ENCODE assay signal across 8 cellular contexts in genomic region chr3:98573231-98573728, GRCh38. TPM values are rescaled to one million over a fixed set of nuclear protein-coding genes. Genes with fewer than 3 reads are reported as not detected.
DNase-seq lines count a peak whose midpoint lies in the region; ATAC-seq and TF ChIP-seq lines count a peak whose summit lies in the region.

No MANE protein-coding gene starts in this region.

- intact Hi-C loops in sigmoid colon (cut with DNase I) = no loop called here

- DNase-seq in AG08395 (ENCODE audit: low spot score) (peak; percentile 28), RKO (ENCODE audit: low spot score) (peak; percentile 29), fibroblast of lung (ENCODE audit: low read depth in 2 of 2) (peak in 1 of 2 donors; percentile 54), NCI-H146 treated with DMSO at 0.1 percent for 48 hours (lab: John Stamatoyannopoulos, UW; ENCODE audit: unreplicated experiment) (no peak), GM20000 (ENCODE audit: low spot score) (no peak), sigmoid colon (no peak)

- no peak overlapping the region for H3K9ac ChIP-seq in fibroblast of lung (ENCODE audit: insufficient read depth, low read length)

- ATAC-seq in HG02798 (IDR thresholded peaks at IDR 0.05; ENCODE audit: poor library complexity, unreplicated experiment) = peak; percentile 75

- H3K4me2 ChIP-seq in fibroblast of lung (ENCODE audit: extremely low read depth, insufficient read depth, low read length) = no peak overlapping the region

- H4K20me1 ChIP-seq in fibroblast of lung (ENCODE audit: control insufficient read depth, extremely low read depth, insufficient read depth, low read length) = no peaks in the 10 kb centered on the region

- H3K4me3 ChIP-seq in GM12875 (ENCODE audit: low read depth, low read length) = no peak overlapping the region
- no peak overlapping the region for H3K4me3 ChIP-seq in fibroblast of lung (replicated peaks in 1 of 4; ENCODE audit: control extremely low read depth in 1 of 4, insufficient read depth in 1 of 4, low read depth in 3 of 4, low read length in 4 of 4)
- no peak overlapping the region for H3K4me3 ChIP-seq in sigmoid colon

- WGBS in sigmoid colon, 2 donors = 6 to 7% methylated on average over 1 of the region's 1 CpG

- no peak overlapping the region for H2AFZ ChIP-seq in fibroblast of lung (ENCODE audit: low read length)

- no peaks in the 10 kb centered on the region for H3K27me3 ChIP-seq in fibroblast of lung (ENCODE audit: control insufficient read depth, insufficient read depth, low read length)
- H3K27me3 ChIP-seq in sigmoid colon = no peaks in the 10 kb centered on the region

- no peak for TF ChIP-seq EP300 in sigmoid colon (IDR thresholded peaks at IDR 0.05)

- H3K36me3 ChIP-seq in fibroblast of lung (ENCODE audit: control insufficient read depth, insufficient read depth, low read length) (no peaks in the 10 kb centered on the region), sigmoid colon (peaks cover 0 to 12% (median 0%) of the 10 kb centered on the region in 4 donors)

- H3K9me3 ChIP-seq in fibroblast of lung (ENCODE audit: control insufficient read depth, insufficient read depth, low read depth, low read length) = no peaks in the 10 kb centered on the region
- H3K9me3 ChIP-seq in sigmoid colon = no peaks in the 10 kb centered on the region

- TF ChIP-seq CTCF in GM12875 (IDR thresholded peaks at IDR 0.05; ENCODE audit: borderline replicate concordance, insufficient read depth, low read depth, low read length) = 0 out of 2 replicates have a peak, but pooled peaks have one; percentile 15
- peak; percentile 34 to 52 for TF ChIP-seq CTCF in fibroblast of lung (conservative IDR thresholded peaks at IDR 0.05 in 1 of 2, IDR thresholded peaks at IDR 0.05 in 1 of 2; ENCODE audit: low read depth in 1 of 2, low read length in 2 of 2)
- no peak for TF ChIP-seq CTCF in GM20000 (IDR thresholded peaks at IDR 0.05; ENCODE audit: extremely low read depth, missing control alignments)
- no peak for TF ChIP-seq CTCF in sigmoid colon (IDR thresholded peaks at IDR 0.05)

- H3K27ac ChIP-seq in fibroblast of lung (ENCODE audit: insufficient read depth, low read length) = no peak overlapping the region
- H3K27ac ChIP-seq in sigmoid colon = no peak overlapping the region

- no peak for TF ChIP-seq POLR2A in sigmoid colon (IDR thresholded peaks at IDR 0.05)

- H3K79me2 ChIP-seq in fibroblast of lung (ENCODE audit: control insufficient read depth, insufficient read depth, low read length) = no peaks in the 10 kb centered on the region

- H3K4me1 ChIP-seq in fibroblast of lung (ENCODE audit: control insufficient read depth, extremely low read depth, insufficient read depth, low read length) (peaks cover 3% of the 10 kb centered on the region), sigmoid colon (no peaks in the 10 kb centered on the region)

RNA-seq across cellular contexts. Expression of gene CPOX, which starts 20.1 kb away (rescaled TPM):
- total RNA-seq in fibroblast of lung (24.1 and 25.1 TPM in 2 replicates), sigmoid colon (10 to 100 TPM; 15.3 to 32.7 (median 17.3) TPM)
- polyA plus RNA-seq in fibroblast of lung (16.7 and 17.3 TPM in 2 replicates), sigmoid colon (10 to 100 TPM in 1 of 3 donors, 1 to 10 TPM in 2; 4.2 to 11.8 (median 6.7) TPM)
- polyA plus RNA-seq in fibroblast of lung (2012) = 14.5 and 16.0 TPM in 2 replicates
- 5.4 and 6.9 TPM in 2 replicates for polyA minus RNA-seq in fibroblast of lung (ENCODE audit: low replicate concordance)

RNA-seq across cellular contexts. Expression of gene GPR15, which starts 41.5 kb away (rescaled TPM):
- total RNA-seq in fibroblast of lung = under 0.01 TPM in 1 of 2 replicates, not detected in the other
- not detected in 2 replicates for polyA plus RNA-seq in fibroblast of lung
- not detected in 2 replicates for polyA plus RNA-seq in fibroblast of lung (2012)
- polyA minus RNA-seq in fibroblast of lung (ENCODE audit: low replicate concordance) = not detected in 2 replicates
- under 1 TPM in 1 of 4 donors, not detected in 3; 0.66 TPM for total RNA-seq in sigmoid colon
- polyA plus RNA-seq in sigmoid colon = 1 to 10 TPM in 2 of 3 donors, under 1 TPM in 1; 0.92 to 3.5 (median 3.0) TPM

RNA-seq across cellular contexts. Expression of gene CLDND1, which starts 50.6 kb away (rescaled TPM):
- total RNA-seq in fibroblast of lung (71.4 and 76.8 TPM in 2 replicates), sigmoid colon (100 to 1,000 TPM; 193 to 301 (median 240) TPM)
- polyA plus RNA-seq in fibroblast of lung (71.3 and 127 TPM in 2 replicates), sigmoid colon (10 to 100 TPM; 17.1 to 38.0 (median 34.8) TPM)
- polyA plus RNA-seq in fibroblast of lung (2012) = 23.8 and 43.7 TPM in 2 replicates
- 16.5 and 56.6 TPM in 2 replicates for polyA minus RNA-seq in fibroblast of lung (ENCODE audit: low replicate concordance)

Comparison
In these comparisons a context has a peak if more than half of its experiments do, and no peak if none do; other contexts are left out.
1. DNase-seq: peak in AG08395 (single experiment) and RKO (single experiment); none in NCI-H146 treated with DMSO at 0.1 percent for 48 hours (single experiment), GM20000 (single experiment) and sigmoid colon (single experiment).
2. CTCF ChIP-seq: peak in GM12875 (single experiment) and fibroblast of lung (2 of 2); none in GM20000 (single experiment) and sigmoid colon (0 of 4).